In genomic region chrX:40244980-40245379, GRCh38 we compare ENCODE assay signal across 13 cellular contexts.
DNase-seq lines count a peak whose midpoint lies in the region; ATAC-seq and TF ChIP-seq lines count a peak whose summit lies in the region.
"Had no signal": no experiment of that assay in that cellular context is flagged by ENCODE, and none has a peak within 500 bp of the region (broad histone marks: within the 10 kb centered on the region; RNA-seq: fewer than 3 reads in every experiment).

No MANE protein-coding gene starts in this region.

- peak; percentile 16 for TF ChIP-seq CTCF in fibroblast of pulmonary artery (IDR thresholded peaks at IDR 0.05; ENCODE audit: low read length, missing control alignments)
- no peak for TF ChIP-seq CTCF in smooth muscle cell (IDR thresholded peaks at IDR 0.05; ENCODE audit: borderline replicate concordance, insufficient read depth, poor library complexity, severe bottlenecking)

- H3K27me3 ChIP-seq in smooth muscle cell (ENCODE audit: low read depth) = no peaks in the 10 kb centered on the region
- H3K27me3 ChIP-seq: gastrocnemius medialis had no signal

- 37% methylated on average over 11 of the region's 11 CpGs for WGBS in smooth muscle cell (ENCODE audit: low lambda C conversion rate)

- peak overlapping the region; percentile 62 for H3K27ac ChIP-seq in smooth muscle cell (ENCODE audit: low read depth)
- H3K27ac ChIP-seq: breast epithelium, gastrocnemius medialis had no signal

- peaks cover 7% of the 10 kb centered on the region for H3F3A ChIP-seq in smooth muscle cell (ENCODE audit: low read depth)

- no peaks in the 10 kb centered on the region for H4K20me1 ChIP-seq in smooth muscle cell (ENCODE audit: low read depth)

- H3K36me3 Mint-ChIP-seq in activated naive CD4-positive, alpha-beta T cell treated with anti-CD3 and anti-CD28 coated beads, Interleukin-2, amount 10 ng/mL, durations not matched to agents 7 days and 5 days = no peaks in the 10 kb centered on the region
- H3K36me3 Mint-ChIP-seq: CD8-positive, alpha-beta memory T cell had no signal

- ATAC-seq in HG03175 (IDR thresholded peaks at IDR 0.05; ENCODE audit: unreplicated experiment) = no peak
- ATAC-seq in HG03469 (IDR thresholded peaks at IDR 0.05; ENCODE audit: unreplicated experiment) = no peak
- ATAC-seq: gastrocnemius medialis had no signal

- no peaks in the 10 kb centered on the region for H3K36me3 ChIP-seq in smooth muscle cell (ENCODE audit: low read depth)
- H3K36me3 ChIP-seq: breast epithelium, gastrocnemius medialis had no signal

- DNase-seq in activated naive CD4-positive, alpha-beta T cell treated with anti-CD3 and anti-CD28 coated beads, Interleukin-2, amount 10 ng/mL, durations not matched to agents 7 days and 5 days = peak; percentile 25
- no peak for DNase-seq in activated naive CD4-positive, alpha-beta T cell (lab: John Stamatoyannopoulos, UW)
- peak; percentile 63 for DNase-seq in NCI-H82 (lab: John Stamatoyannopoulos, UW)
- DNase-seq in fibroblast of pulmonary artery (ENCODE audit: low read depth) = peak; percentile 86
- DNase-seq in smooth muscle cell (lab: John Stamatoyannopoulos, UW; ENCODE audit: unreplicated experiment) = peak; percentile 6
- no peak for DNase-seq in mesenteric fat pad (ENCODE audit: low spot score)
- DNase-seq: activated CD4-positive, alpha-beta T cell treated with anti-CD3 and anti-CD28 coated beads for 48 hours; gastrocnemius medialis; stimulated activated CD4-positive, alpha-beta T cell treated with anti-CD3 and anti-CD28 coated beads, Interleukin-2, amount 100 ng/mL, for 48 hours had no signal

- H3K4me3 ChIP-seq in fibroblast of pulmonary artery (replicated peaks; ENCODE audit: low read depth, low read length) = no peak overlapping the region
- H3K4me3 ChIP-seq in smooth muscle cell = no peak overlapping the region
- H3K4me3 ChIP-seq: gastrocnemius medialis had no signal

- H3K4me1 ChIP-seq in smooth muscle cell (ENCODE audit: low read depth) = peaks cover 10% of the 10 kb centered on the region
- H3K4me1 ChIP-seq: breast epithelium, gastrocnemius medialis had no signal

- CTCF ChIA-PET in activated naive CD4-positive, alpha-beta T cell treated with anti-CD3 and anti-CD28 coated beads, Interleukin-2, amount 10 ng/mL, durations not matched to agents 7 days and 5 days (lab: Charles Lee) = interaction anchor here (0.6 to 2.2 kb wide), 3 partner anchors 68 to 514 kb away, joined by 3 to 5 read pairs (median 5); no protein-coding TSS in a partner anchor

- no peak overlapping the region for H2AFZ ChIP-seq in smooth muscle cell (ENCODE audit: low read depth)

- H3K9ac ChIP-seq in smooth muscle cell (ENCODE audit: low read depth) = no peak overlapping the region

- H3K27ac Mint-ChIP-seq in activated naive CD4-positive, alpha-beta T cell treated with anti-CD3 and anti-CD28 coated beads, Interleukin-2, amount 10 ng/mL, durations not matched to agents 7 days and 5 days = no peak overlapping the region
- H3K27ac Mint-ChIP-seq: CD8-positive, alpha-beta memory T cell had no signal

- peaks cover 8% of the 10 kb centered on the region for H3K27me3 Mint-ChIP-seq in activated naive CD4-positive, alpha-beta T cell treated with anti-CD3 and anti-CD28 coated beads, Interleukin-2, amount 10 ng/mL, durations not matched to agents 7 days and 5 days

- H3K9me3 ChIP-seq in smooth muscle cell (replicated peaks; ENCODE audit: low read depth) = no peaks in the 10 kb centered on the region
- H3K9me3 ChIP-seq: breast epithelium, gastrocnemius medialis had no signal

- H3K4me3 Mint-ChIP-seq in activated naive CD4-positive, alpha-beta T cell treated with anti-CD3 and anti-CD28 coated beads, Interleukin-2, amount 10 ng/mL, durations not matched to agents 7 days and 5 days = no peak overlapping the region

- no peaks in the 10 kb centered on the region for H3K79me2 ChIP-seq in smooth muscle cell (ENCODE audit: low read depth)

- H3K4me1 Mint-ChIP-seq in activated naive CD4-positive, alpha-beta T cell treated with anti-CD3 and anti-CD28 coated beads, Interleukin-2, amount 10 ng/mL, durations not matched to agents 7 days and 5 days = peaks cover 13% of the 10 kb centered on the region

- peak overlapping the region; percentile 69 for H3K4me2 ChIP-seq in smooth muscle cell

- no peaks in the 10 kb centered on the region for H3K9me3 Mint-ChIP-seq in activated naive CD4-positive, alpha-beta T cell treated with anti-CD3 and anti-CD28 coated beads, Interleukin-2, amount 10 ng/mL, durations not matched to agents 7 days and 5 days
- H3K9me3 Mint-ChIP-seq: CD8-positive, alpha-beta memory T cell had no signal

Comparison
In these comparisons a context has a peak if more than half of its experiments do, and no peak if none do; other contexts are left out.
1. DNase-seq: peak in activated naive CD4-positive, alpha-beta T cell treated with anti-CD3 and anti-CD28 coated beads, Interleukin-2, amount 10 ng/mL, durations not matched to agents 7 days and 5 days (single experiment), NCI-H82 (single experiment), fibroblast of pulmonary artery (single experiment) and smooth muscle cell (single experiment); none in activated naive CD4-positive, alpha-beta T cell (0 of 4) and mesenteric fat pad (single experiment).